Comparison of ENCODE assay signal across 17 cellular contexts in the genomic region with DNA sequence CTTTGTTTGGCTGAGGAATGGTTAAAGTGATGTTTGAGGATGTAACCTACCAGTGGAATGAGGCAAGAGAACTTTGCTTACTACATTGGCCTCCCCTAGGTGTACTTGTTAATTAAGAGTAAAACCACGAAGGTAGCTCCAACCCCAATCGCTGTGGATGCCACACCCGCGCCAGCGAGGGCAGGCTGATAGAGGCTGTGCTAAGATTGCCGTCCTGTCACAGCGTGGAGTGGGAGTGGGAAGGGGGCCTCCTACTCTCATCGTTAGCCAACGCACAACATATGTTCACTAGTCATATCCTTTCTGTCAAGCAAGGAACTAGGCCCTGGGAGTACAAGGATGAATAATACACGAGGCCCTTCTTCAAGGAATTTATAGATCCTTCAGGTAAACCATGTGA.
"Had no signal": no experiment of that assay in that cellular context is flagged by ENCODE, and none has a peak within 500 bp of the region (broad histone marks: within the 10 kb centered on the region; RNA-seq: fewer than 3 reads in every experiment).

No MANE protein-coding gene starts in this region.

- ATAC-seq: activated CD4-positive, CD25-positive, alpha-beta regulatory T cell treated with anti-CD3 and anti-CD28 coated beads, Interleukin-2, amount 50 U/mL, for 24 hours; SK-N-SH treated with all-trans-retinoic acid at 6 μM for 48 hours; stimulated activated memory B cell treated with anti-CD40 and anti-IgM and Interleukin-4, amounts not matched to agents 10 μg/mL and 1 μg/mL and 100 μg/mL, for 72 hours had no signal

- H3K4me1 ChIP-seq: parathyroid adenoma, tibial artery, vagina had no signal

- H3K9ac ChIP-seq: parathyroid adenoma had no signal

- H3K27ac ChIP-seq: brain microvascular endothelial cell, hepatocyte, parathyroid adenoma, tibial artery, vagina had no signal

- H3K4me3 ChIP-seq: hepatocyte, tibial artery, vagina had no signal

- H3K9me3 Mint-ChIP-seq: endodermal cell; stimulated activated memory B cell treated with anti-CD40 and anti-IgM and Interleukin-4, amounts not matched to agents 10 μg/mL and 1 μg/mL and 100 μg/mL, for 72 hours; T-helper 1 cell treated with Interleukin-12 subunit alpha and Interleukin-12 subunit beta and Interleukin-4 antibody, amounts not matched to agents 30 μg/mL and 1 μg/mL, for 36 hours had no signal

- H3K27me3 ChIP-seq: brain microvascular endothelial cell, hepatocyte, tibial artery, vagina had no signal

- H3K9me3 ChIP-seq: tibial artery, vagina had no signal

- H3K27me3 Mint-ChIP-seq: stimulated activated memory B cell treated with anti-CD40 and anti-IgM and Interleukin-4, amounts not matched to agents 10 μg/mL and 1 μg/mL and 100 μg/mL, for 72 hours had no signal

- H3K4me1 Mint-ChIP-seq: endodermal cell had no signal

- H2AFZ ChIP-seq: hepatocyte, parathyroid adenoma had no signal

- H3K36me3 ChIP-seq: brain microvascular endothelial cell, tibial artery, vagina had no signal

- DNase-seq: activated CD8-positive, alpha-beta memory T cell treated with anti-CD3 and anti-CD28 coated beads for 24 hours; amygdala; brain microvascular endothelial cell; dermis blood vessel endothelial cell; endodermal cell; erythroblast; kidney glomerular epithelial cell; retina; tibial artery had no signal

- H3K4me2 ChIP-seq: hepatocyte had no signal

- H3K79me2 ChIP-seq: hepatocyte, parathyroid adenoma had no signal

- H3K4me3 Mint-ChIP-seq: endodermal cell; neural crest cell; stimulated activated memory B cell treated with anti-CD40 and anti-IgM and Interleukin-4, amounts not matched to agents 10 μg/mL and 1 μg/mL and 100 μg/mL, for 72 hours; T-helper 1 cell treated with Interleukin-12 subunit alpha and Interleukin-12 subunit beta and Interleukin-4 antibody, amounts not matched to agents 30 μg/mL and 1 μg/mL, for 36 hours had no signal

- H3K27ac Mint-ChIP-seq: endodermal cell; stimulated activated memory B cell treated with anti-CD40 and anti-IgM and Interleukin-4, amounts not matched to agents 10 μg/mL and 1 μg/mL and 100 μg/mL, for 72 hours; T-helper 1 cell treated with Interleukin-12 subunit alpha and Interleukin-12 subunit beta and Interleukin-4 antibody, amounts not matched to agents 30 μg/mL and 1 μg/mL, for 36 hours had no signal
